Comparison of ENCODE assay signal across 8 cellular contexts in the genomic region with DNA sequence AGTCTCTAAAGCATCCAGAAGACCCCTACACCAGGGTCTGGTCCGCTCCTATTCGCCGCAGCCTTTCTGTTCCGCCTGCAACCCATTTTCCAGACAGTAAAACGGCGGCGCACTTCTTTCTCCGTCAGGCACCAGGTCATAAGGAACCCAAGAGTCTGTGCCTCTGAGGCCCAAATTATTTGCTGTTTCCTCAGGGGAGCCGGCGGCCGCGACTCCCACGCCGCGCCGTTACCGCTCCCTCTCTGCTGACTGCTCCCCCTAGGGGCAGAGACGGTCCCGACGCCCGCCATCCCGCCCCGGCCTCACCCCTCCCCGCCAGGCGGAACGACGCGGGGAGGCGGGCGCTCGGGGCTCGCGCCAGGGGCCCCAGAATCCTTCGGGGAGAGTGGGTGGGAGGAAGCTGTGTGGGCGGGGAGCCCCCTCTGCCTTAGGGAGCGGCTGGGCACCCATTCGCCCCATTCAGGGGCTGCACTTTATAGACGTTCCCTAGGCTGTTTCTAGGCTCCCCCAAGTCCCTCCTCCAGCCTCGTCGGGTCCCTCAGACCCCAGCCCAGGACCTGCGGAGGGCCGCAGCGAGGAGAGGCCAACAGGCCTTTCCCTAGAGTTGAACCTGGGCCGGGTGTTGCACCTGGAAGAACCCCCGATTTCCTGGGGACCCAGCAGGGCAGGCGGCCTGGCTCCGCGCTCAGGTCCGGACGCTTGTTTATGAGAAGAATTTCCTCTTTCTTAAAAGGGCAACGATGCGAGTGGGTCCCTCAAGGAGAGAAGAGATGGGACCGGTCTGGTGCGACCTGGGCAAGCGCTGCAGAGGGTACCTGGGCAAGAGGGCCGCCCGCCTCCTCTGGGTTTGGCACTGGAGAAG. TPM values are rescaled to one million over a fixed set of nuclear protein-coding genes. Genes with fewer than 3 reads are reported as not detected.
A peak's percentile ranks its signal among the peaks of the same experiment; 100 is the strongest.
DNase-seq lines count a peak whose midpoint lies in the region; ATAC-seq, FAIRE-seq and TF ChIP-seq lines count a peak whose summit lies in the region.

No MANE protein-coding gene starts in this region.

- no peaks in the 10 kb centered on the region for H3K36me3 Mint-ChIP-seq in GM23338 (ENCODE audit: low read depth)
- peaks cover 0 to 5% (median 0%) of the 10 kb centered on the region in 5 donors for H3K36me3 Mint-ChIP-seq in naive thymus-derived CD4-positive, alpha-beta T cell
- H3K36me3 Mint-ChIP-seq in stimulated activated naive B cell treated with anti-CD40 and anti-IgM and Interleukin-4, amounts not matched to agents 10 μg/mL and 1 μg/mL and 100 μg/mL, for 72 hours: no peaks in the 10 kb centered on the region

- CTCF ChIA-PET in naive thymus-derived CD4-positive, alpha-beta T cell (lab: Charles Lee): interaction anchor here (0.6 to 3.4 kb wide), 16 partner anchors 10 to 260 kb away, joined by 3 to 19 read pairs (median 4); a partner anchor contains a TSS

- TF ChIP-seq CTCF in GM23338 (conservative IDR thresholded peaks at IDR 0.05; ENCODE audit: low read depth in 2 of 2) (peak; percentile 78 to 83), fibroblast of lung (conservative IDR thresholded peaks at IDR 0.05 in 1 of 2, IDR thresholded peaks at IDR 0.05 in 1 of 2; ENCODE audit: low read depth in 1 of 2, low read length in 2 of 2) (peak; percentile 52 to 63)

- POLR2A ChIA-PET in naive thymus-derived CD4-positive, alpha-beta T cell (lab: Charles Lee): interaction anchor here (0.6 to 3.5 kb wide), 25 partner anchors 10 to 810 kb away, joined by 3 to 36 read pairs (median 5); a partner anchor contains a TSS

- peak overlapping the region; percentile 82 for H3K4me3 ChIP-seq in GM23338
- peak overlapping the region; percentile 47 to 96 (median 60) for H3K4me3 ChIP-seq in fibroblast of lung (replicated peaks in 1 of 4; ENCODE audit: control extremely low read depth in 1 of 4, insufficient read depth in 1 of 4, low read depth in 3 of 4, low read length in 4 of 4)
- H3K4me3 ChIP-seq in naive thymus-derived CD4-positive, alpha-beta T cell (ENCODE audit: low read length): peak overlapping the region; percentile 71

- no peaks in the 10 kb centered on the region for H3K9me3 Mint-ChIP-seq in GM23338
- H3K9me3 Mint-ChIP-seq in naive thymus-derived CD4-positive, alpha-beta T cell: no peaks in the 10 kb centered on the region
- no peaks in the 10 kb centered on the region for H3K9me3 Mint-ChIP-seq in stimulated activated naive B cell treated with anti-CD40 and anti-IgM and Interleukin-4, amounts not matched to agents 10 μg/mL and 1 μg/mL and 100 μg/mL, for 72 hours

- H3K9me2 ChIP-seq in GM23338 (ENCODE audit: insufficient read depth): no peaks in the 10 kb centered on the region

- peaks cover 27% of the 10 kb centered on the region; the same call in 2 of the 3 replicates for H3K4me1 Mint-ChIP-seq in GM23338
- peaks cover 16 to 41% (median 39%) of the 10 kb centered on the region in 7 donors for H3K4me1 Mint-ChIP-seq in naive thymus-derived CD4-positive, alpha-beta T cell
- H3K4me1 Mint-ChIP-seq in stimulated activated naive B cell treated with anti-CD40 and anti-IgM and Interleukin-4, amounts not matched to agents 10 μg/mL and 1 μg/mL and 100 μg/mL, for 72 hours: peaks cover 33 to 59% of the 10 kb centered on the region in 2 donors

- H2AFZ ChIP-seq in GM23338: peak overlapping the region; percentile 99
- peak overlapping the region; percentile 77 for H2AFZ ChIP-seq in fibroblast of lung (ENCODE audit: low read length)

- peak overlapping the region; percentile 75 for H3K4me2 ChIP-seq in GM23338
- H3K4me2 ChIP-seq in fibroblast of lung (ENCODE audit: extremely low read depth, insufficient read depth, low read length): peak overlapping the region; percentile 99

- no peak for FAIRE-seq in RCC 7860 (lab: Jason Lieb, UNC)

- peaks cover 38% of the 10 kb centered on the region for H3K27me3 ChIP-seq in GM23338 (ENCODE audit: insufficient read depth)
- no peaks in the 10 kb centered on the region for H3K27me3 ChIP-seq in fibroblast of lung (ENCODE audit: control insufficient read depth, insufficient read depth, low read length)
- H3K27me3 ChIP-seq in naive thymus-derived CD4-positive, alpha-beta T cell (ENCODE audit: control insufficient read depth in 2 of 2, insufficient read depth in 2 of 2, low read length in 2 of 2): no peaks in the 10 kb centered on the region

- H3K27me3 Mint-ChIP-seq in GM23338 (ENCODE audit: insufficient read depth, low read depth, poor library complexity): peaks cover 55% of the 10 kb centered on the region
- H3K27me3 Mint-ChIP-seq in naive thymus-derived CD4-positive, alpha-beta T cell: no peaks in the 10 kb centered on the region
- H3K27me3 Mint-ChIP-seq in stimulated activated naive B cell treated with anti-CD40 and anti-IgM and Interleukin-4, amounts not matched to agents 10 μg/mL and 1 μg/mL and 100 μg/mL, for 72 hours: peaks cover 0 to 7% of the 10 kb centered on the region in 2 donors

- H3F3A ChIP-seq in GM23338 (replicated peaks; ENCODE audit: low read depth): peaks cover 3% of the 10 kb centered on the region; the same call in 1 of the 2 replicates

- DNase-seq in Daoy (ENCODE audit: low read depth) (peak; percentile 95), GM23338 (ENCODE audit: low spot score) (peak; percentile 94), Kasumi-1 (lab: John Stamatoyannopoulos, UW) (peak; percentile 78 to 84), RCC 7860 (ENCODE audit: low spot score) (peak; percentile 81), fibroblast of lung (ENCODE audit: low read depth in 2 of 2) (peak; percentile 96 to 98)
- DNase-seq in activated T-helper 1 cell treated with anti-CD3 and anti-CD28 coated beads, Interleukin-2, amount 50 U/mL, for 16 hours (ENCODE audit: low read depth in 1 of 2, low spot score in 1 of 2): peak; percentile 86 to 90
- peak; percentile 91 to 98 (median 96) for DNase-seq in naive thymus-derived CD4-positive, alpha-beta T cell
- DNase-seq in stimulated activated naive B cell treated with anti-CD40 and anti-IgM and Interleukin-4, amounts not matched to agents 10 μg/mL and 1 μg/mL and 100 μg/mL, for 72 hours: peak; percentile 93

- peak overlapping the region; percentile 88 for H3K4me3 Mint-ChIP-seq in GM23338
- H3K4me3 Mint-ChIP-seq in naive thymus-derived CD4-positive, alpha-beta T cell: peak overlapping the region; percentile 85 to 99 (median 94)
- peak overlapping the region; percentile 95 to 99 for H3K4me3 Mint-ChIP-seq in stimulated activated naive B cell treated with anti-CD40 and anti-IgM and Interleukin-4, amounts not matched to agents 10 μg/mL and 1 μg/mL and 100 μg/mL, for 72 hours

- H4K20me1 ChIP-seq in GM23338 (replicated peaks; ENCODE audit: insufficient read depth): no peaks in the 10 kb centered on the region
- H4K20me1 ChIP-seq in fibroblast of lung (ENCODE audit: control insufficient read depth, extremely low read depth, insufficient read depth, low read length): no peaks in the 10 kb centered on the region

- H3K27ac ChIP-seq in GM23338 (ENCODE audit: low read depth) (peak overlapping the region; percentile 100), fibroblast of lung (ENCODE audit: insufficient read depth, low read length) (peak overlapping the region; percentile 81)
- peak overlapping the region; percentile 86 for H3K27ac ChIP-seq in naive thymus-derived CD4-positive, alpha-beta T cell (ENCODE audit: low read depth, low read length)

- intact Hi-C loops in naive thymus-derived CD4-positive, alpha-beta T cell (cut with micrococcal nuclease): loop anchor here (1.0 to 5.0 kb wide), 27 partner anchors 10 to 1146 kb away; a partner anchor contains a TSS

- H3K9ac ChIP-seq in fibroblast of lung (ENCODE audit: insufficient read depth, low read length): peak overlapping the region; percentile 76

- H3K79me2 ChIP-seq in GM23338 (replicated peaks; ENCODE audit: insufficient read depth) (no peaks in the 10 kb centered on the region), fibroblast of lung (ENCODE audit: control insufficient read depth, insufficient read depth, low read length) (peaks cover 10% of the 10 kb centered on the region)

- no peaks in the 10 kb centered on the region for H3K36me3 ChIP-seq in GM23338 (ENCODE audit: insufficient read depth)
- H3K36me3 ChIP-seq in fibroblast of lung (ENCODE audit: control insufficient read depth, insufficient read depth, low read length): no peaks in the 10 kb centered on the region
- no peaks in the 10 kb centered on the region for H3K36me3 ChIP-seq in naive thymus-derived CD4-positive, alpha-beta T cell (ENCODE audit: control insufficient read depth in 2 of 3, insufficient read depth in 3 of 3, low read length in 3 of 3)

- H3K4me1 ChIP-seq in GM23338 (ENCODE audit: insufficient read depth): peaks cover 19% of the 10 kb centered on the region; the same call in 1 of the 2 replicates
- H3K4me1 ChIP-seq in fibroblast of lung (ENCODE audit: control insufficient read depth, extremely low read depth, insufficient read depth, low read length): peaks cover 16% of the 10 kb centered on the region
- peaks cover 29 to 31% of the 10 kb centered on the region in 2 donors for H3K4me1 ChIP-seq in naive thymus-derived CD4-positive, alpha-beta T cell (ENCODE audit: control insufficient read depth in 2 of 2, insufficient read depth in 2 of 2, low read length in 2 of 2)

- no peaks in the 10 kb centered on the region for H3K9me3 ChIP-seq in fibroblast of lung (ENCODE audit: control insufficient read depth, insufficient read depth, low read depth, low read length)
- H3K9me3 ChIP-seq in naive thymus-derived CD4-positive, alpha-beta T cell (ENCODE audit: control insufficient read depth in 2 of 3, low read length in 3 of 3): no peaks in the 10 kb centered on the region

- ATAC-seq in GM23338: peak; percentile 49
- peak; percentile 83 for ATAC-seq in naive thymus-derived CD4-positive, alpha-beta T cell
- ATAC-seq in stimulated activated naive B cell treated with anti-CD40 and anti-IgM and Interleukin-4, amounts not matched to agents 10 μg/mL and 1 μg/mL and 100 μg/mL, for 72 hours (replicated peaks): peak; percentile 69 to 70

- peak overlapping the region; percentile 98 for H3K27ac Mint-ChIP-seq in GM23338
- peak overlapping the region; percentile 96 to 100 (median 97) for H3K27ac Mint-ChIP-seq in naive thymus-derived CD4-positive, alpha-beta T cell
- peak overlapping the region; percentile 97 for H3K27ac Mint-ChIP-seq in stimulated activated naive B cell treated with anti-CD40 and anti-IgM and Interleukin-4, amounts not matched to agents 10 μg/mL and 1 μg/mL and 100 μg/mL, for 72 hours

RNA-seq across cellular contexts. Expression of a gene that starts 3.6 kb away (rescaled TPM):
- total RNA-seq in Daoy (2014; rRNA removed; shearing (Covaris generic)): 27.4 and 36.3 TPM in 2 replicates
- 14.8 and 21.8 TPM in 2 replicates for total RNA-seq in GM23338 (2014; rRNA removed; shearing (Covaris generic))
- 6.7 and 6.9 TPM in 2 replicates for polyA plus RNA-seq in GM23338 (2016; fragmentation: Nextera tagmentation; extraction: Ambion mirVana)
- 40.6 and 45.4 TPM in 2 replicates for total RNA-seq in fibroblast of lung
- polyA plus RNA-seq in fibroblast of lung: 69.6 and 71.6 TPM in 2 replicates
- 70.4 and 72.5 TPM in 2 replicates for polyA plus RNA-seq in fibroblast of lung (2012)
- polyA minus RNA-seq in fibroblast of lung (ENCODE audit: low replicate concordance): 344 and 363 TPM in 2 replicates
- 100 to 1,000 TPM; 110 to 219 (median 156) TPM for total RNA-seq in naive thymus-derived CD4-positive, alpha-beta T cell
- polyA plus RNA-seq in naive thymus-derived CD4-positive, alpha-beta T cell: 10 to 100 TPM; 22.5 TPM

RNA-seq across cellular contexts. Expression of a gene that starts 14.0 kb away (rescaled TPM):
- not detected in 2 replicates for total RNA-seq in Daoy (2014; rRNA removed; shearing (Covaris generic))
- total RNA-seq in GM23338 (2014; rRNA removed; shearing (Covaris generic)): 0.89 TPM in 1 of 2 replicates, not detected in the other
- polyA plus RNA-seq in GM23338 (2016; fragmentation: Nextera tagmentation; extraction: Ambion mirVana) (0.16 and 0.31 TPM in 2 replicates), fibroblast of lung (0.02 and 0.03 TPM in 2 replicates)
- total RNA-seq in fibroblast of lung: 0.17 and 0.26 TPM in 2 replicates
- 0.06 and 0.09 TPM in 2 replicates for polyA plus RNA-seq in fibroblast of lung (2012)
- polyA minus RNA-seq in fibroblast of lung (ENCODE audit: low replicate concordance): not detected in 2 replicates
- 100 to 1,000 TPM in 1 of 5 experiments, 10 to 100 TPM in 1, 1 to 10 TPM in 2, under 1 TPM in 1; 0.27 to 399 (median 1.9) TPM for total RNA-seq in naive thymus-derived CD4-positive, alpha-beta T cell
- polyA plus RNA-seq in naive thymus-derived CD4-positive, alpha-beta T cell: under 1 TPM; 0.49 to 0.97 TPM

RNA-seq across cellular contexts. Expression of a gene that starts 22.9 kb away (rescaled TPM):
- total RNA-seq in Daoy (2014; rRNA removed; shearing (Covaris generic)): 0.06 TPM in 1 of 2 replicates, not detected in the other
- 5.9 and 9.2 TPM in 2 replicates for total RNA-seq in GM23338 (2014; rRNA removed; shearing (Covaris generic))
- 2.3 and 3.5 TPM in 2 replicates for polyA plus RNA-seq in GM23338 (2016; fragmentation: Nextera tagmentation; extraction: Ambion mirVana)
- total RNA-seq in fibroblast of lung: not detected in 2 replicates
- not detected in 2 replicates for polyA plus RNA-seq in fibroblast of lung
- not detected in 2 replicates for polyA plus RNA-seq in fibroblast of lung (2012)
- polyA minus RNA-seq in fibroblast of lung (ENCODE audit: low replicate concordance): not detected in 2 replicates
- under 1 TPM in 3 of 5 experiments, not detected in 2; 0.12 to 0.69 (median 0.22) TPM for total RNA-seq in naive thymus-derived CD4-positive, alpha-beta T cell
- polyA plus RNA-seq in naive thymus-derived CD4-positive, alpha-beta T cell: under 1 TPM; 0.10 to 0.15 TPM

RNA-seq across cellular contexts. Expression of a gene that starts 39.4 kb away (rescaled TPM):
- total RNA-seq in Daoy (2014; rRNA removed; shearing (Covaris generic)): not detected in 2 replicates
- not detected in 2 replicates for total RNA-seq in GM23338 (2014; rRNA removed; shearing (Covaris generic))
- polyA plus RNA-seq in GM23338 (2016; fragmentation: Nextera tagmentation; extraction: Ambion mirVana): 0.15 and 0.23 TPM in 2 replicates
- total RNA-seq in fibroblast of lung: under 0.01 and 0.17 TPM in 2 replicates
- not detected in 2 replicates for polyA plus RNA-seq in fibroblast of lung
- polyA plus RNA-seq in fibroblast of lung (2012): not detected in 2 replicates
- polyA minus RNA-seq in fibroblast of lung (ENCODE audit: low replicate concordance): not detected in 2 replicates
- under 1 TPM in 1 of 5 experiments, not detected in 4; 0.49 TPM for total RNA-seq in naive thymus-derived CD4-positive, alpha-beta T cell
- polyA plus RNA-seq in naive thymus-derived CD4-positive, alpha-beta T cell: not detected

Comparison
In these comparisons a context has a peak if more than half of its experiments do, and no peak if none do; other contexts are left out.
1. Peak in every context shown above with its lines: DNase-seq, ATAC-seq, H3K4me3 ChIP-seq and H3K27ac ChIP-seq.